In genomic region chr11:47578524-47579460, GRCh38 we compare ENCODE assay signal across 8 cellular contexts. TPM values are rescaled to one million over a fixed set of nuclear protein-coding genes. Genes with fewer than 3 reads are reported as not detected.
DNase-seq lines count a peak whose midpoint lies in the region; ATAC-seq and TF ChIP-seq lines count a peak whose summit lies in the region.

Gene KBTBD4, minus strand, starts transcription at chr11:47578970. Its CDS starts 19 bp downstream, at chr11:47578951.
Gene NDUFS3, plus strand, starts transcription at chr11:47579074. Its CDS starts 18 bp downstream, at chr11:47579092.

- TF ChIP-seq POLR2A in erythroblast (IDR thresholded peaks at IDR 0.05; ENCODE audit: low read length) = peak; percentile 91

- ATAC-seq in GM21717 (IDR thresholded peaks at IDR 0.05; ENCODE audit: unreplicated experiment) (peak; percentile 86), PC-3 (peak; percentile 86)

- POLR2A ChIA-PET in PC-3 (lab: Charles Lee; ENCODE audit: unreplicated experiment) = interaction anchor here (0.6 kb wide), 2 partner anchors 39 to 364 kb away, joined by 5 read pairs; partner anchors contain the start of gene DDB2

- BruUV-seq in PC-3 (replicated peaks; lab: Mats Ljungman, UMichigan) = TSS peak; percentile 76

- peaks cover 24% of the 10 kb centered on the region for H3K36me3 ChIP-seq in PC-3 (ENCODE audit: low read depth, low read length)
- H3K36me3 ChIP-seq in mucosa of stomach (ENCODE audit: control insufficient read depth, insufficient read depth, low read length) = peaks cover 8% of the 10 kb centered on the region

- CTCF ChIA-PET in PC-3 (lab: Charles Lee) = no interaction called here

- H3K9me2 ChIP-seq in PC-3 (replicated peaks; ENCODE audit: low read length) = no peaks in the 10 kb centered on the region

- H3K4me2 ChIP-seq in PC-3 (ENCODE audit: low read length) = peak within 1 kb of the TSS; percentile 91

- H3K4me1 ChIP-seq in PC-3 (ENCODE audit: insufficient read depth, low read length) (peaks cover 15% of the 10 kb centered on the region), mucosa of stomach (ENCODE audit: control insufficient read depth, insufficient read depth, low read length) (peaks cover 15% of the 10 kb centered on the region)

- no peaks in the 10 kb centered on the region for H4K20me1 ChIP-seq in PC-3 (ENCODE audit: low read length)

- TF ChIP-seq CTCF in PC-3 (conservative IDR thresholded peaks at IDR 0.05; ENCODE audit: low read depth, low read length) = no peak

- H3K27ac ChIP-seq in PC-3 (ENCODE audit: low read length) = peak within 1 kb of the TSS; percentile 63

- DNase-seq in DMS153 treated with DMSO at 0.1 percent for 48 hours (lab: John Stamatoyannopoulos, UW; ENCODE audit: unreplicated experiment) = peak; percentile 83
- DNase-seq in Jurkat, Clone E6-1 (ENCODE audit: low read depth, low spot score) = peak; percentile 89
- DNase-seq in PC-3 = peak; percentile 90
- DNase-seq in activated T-cell treated with anti-CD3 and anti-CD28 coated beads for 48 hours (ENCODE audit: low read depth) = peak; percentile 88
- DNase-seq in erythroblast (lab: John Stamatoyannopoulos, UW) = peak; percentile 95 to 96
- peak; percentile 94 for DNase-seq in stimulated activated CD8-positive, alpha-beta memory T cell treated with anti-CD3 and anti-CD28 coated beads, Interleukin-4, amount 100 ng/mL, for 48 hours

- peak within 1 kb of the TSS; percentile 63 for H2AFZ ChIP-seq in PC-3 (ENCODE audit: low read length)

- intact Hi-C loops in PC-3 (cut with micrococcal nuclease) = no loop called here

- H3K9ac ChIP-seq in PC-3 (ENCODE audit: low read length) = peak within 1 kb of the TSS; percentile 97
- peak within 1 kb of the TSS; percentile 84 for H3K9ac ChIP-seq in mucosa of stomach (ENCODE audit: low read length)

- peak within 1 kb of the TSS; percentile 81 for H3K4me3 ChIP-seq in Jurkat, Clone E6-1 (ENCODE audit: low read length)
- peak within 1 kb of the TSS; percentile 95 for H3K4me3 ChIP-seq in PC-3 (ENCODE audit: low read length)
- H3K4me3 ChIP-seq in mucosa of stomach (ENCODE audit: low read length) = peak within 1 kb of the TSS; percentile 85

- H3K9me3 ChIP-seq in PC-3 (ENCODE audit: low read length) = no peaks in the 10 kb centered on the region
- no peaks in the 10 kb centered on the region for H3K9me3 ChIP-seq in mucosa of stomach (ENCODE audit: control insufficient read depth, low read length)

- H3F3A ChIP-seq in PC-3 (ENCODE audit: low read length, unreplicated experiment) = no peaks in the 10 kb centered on the region

- peaks cover 43% of the 10 kb centered on the region for H3K79me2 ChIP-seq in PC-3 (ENCODE audit: low read length)

- H3K27me3 ChIP-seq in PC-3 (ENCODE audit: low read length) = no peaks in the 10 kb centered on the region
- H3K27me3 ChIP-seq in mucosa of stomach (ENCODE audit: control insufficient read depth, insufficient read depth, low read length) = no peaks in the 10 kb centered on the region

RNA-seq across cellular contexts. Expression of gene KBTBD4, which starts in this region (rescaled TPM):
- polyA plus RNA-seq in Jurkat, Clone E6-1 (2012; ENCODE audit: insufficient read depth, insufficient read length) = 30.9 TPM
- total RNA-seq in PC-3 (2014; rRNA removed) = 9.2 and 9.8 TPM in 2 replicates

RNA-seq across cellular contexts. Expression of gene NDUFS3, which starts in this region (rescaled TPM):
- 264 TPM for polyA plus RNA-seq in Jurkat, Clone E6-1 (2012; ENCODE audit: insufficient read depth, insufficient read length)
- total RNA-seq in PC-3 (2014; rRNA removed) = 120 and 166 TPM in 2 replicates

Comparison
In these comparisons a context has a peak if more than half of its experiments do, and no peak if none do; other contexts are left out.
1. Peak in every context shown above with its lines: DNase-seq, ATAC-seq, H3K4me3 ChIP-seq and H3K27ac ChIP-seq.